In the genomic region with DNA sequence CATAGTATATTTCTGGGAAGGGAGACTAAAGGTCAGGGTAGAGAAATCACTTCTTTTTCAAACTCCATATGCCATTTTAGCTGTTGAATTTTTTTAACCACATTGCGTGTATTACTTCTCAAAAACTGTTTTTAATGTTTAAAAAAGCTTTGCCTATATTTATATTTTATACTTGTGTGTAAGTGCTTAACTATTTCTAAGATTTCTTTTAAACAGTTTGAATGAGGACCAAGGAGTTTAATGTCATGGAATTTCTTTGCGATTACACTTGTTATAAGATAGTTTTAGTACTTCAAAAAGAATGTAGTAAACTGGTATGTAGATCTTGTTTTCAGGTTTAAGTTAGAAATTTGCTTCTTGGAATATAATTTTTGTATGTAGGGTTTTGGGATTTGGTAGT, we compare ENCODE assay signal across 1 cellular context.
TF ChIP-seq lines count a peak whose summit lies in the region.

No MANE protein-coding gene starts in this region.

TF ChIP-seq in IMR-90, 13 proteins besides CTCF, POLR2A, EP300 and RAD21 (continued from another document):
- no peak for TF ChIP-seq MAZ (IDR thresholded peaks at IDR 0.05; ENCODE audit: borderline replicate concordance, low read depth, low read length)
- TF ChIP-seq MXI1 (IDR thresholded peaks at IDR 0.05; ENCODE audit: borderline replicate concordance, low read depth, low read length): no peak
- TF ChIP-seq RFX5 (IDR thresholded peaks at IDR 0.05; ENCODE audit: low read depth, low read length): no peak
- no peak for TF ChIP-seq BHLHE40 (IDR thresholded peaks at IDR 0.05; ENCODE audit: low read depth, low read length)
- no peak for TF ChIP-seq FOS (IDR thresholded peaks at IDR 0.05; ENCODE audit: low read depth, low read length)
- TF ChIP-seq USF2 (IDR thresholded peaks at IDR 0.05; ENCODE audit: low read depth, low read length): no peak
- TF ChIP-seq RCOR1 (IDR thresholded peaks at IDR 0.05; ENCODE audit: insufficient replicate concordance, low read length): no peak
- no peak for TF ChIP-seq SMC3 (IDR thresholded peaks at IDR 0.05; ENCODE audit: low read depth, low read length)
- TF ChIP-seq CEBPB (IDR thresholded peaks at IDR 0.05; ENCODE audit: low read depth, low read length): no peak
TF ChIP-seq in IMR-90: peak in this region for 0.
